Comparison of ENCODE assay signal across 8 cellular contexts in the genomic region with DNA sequence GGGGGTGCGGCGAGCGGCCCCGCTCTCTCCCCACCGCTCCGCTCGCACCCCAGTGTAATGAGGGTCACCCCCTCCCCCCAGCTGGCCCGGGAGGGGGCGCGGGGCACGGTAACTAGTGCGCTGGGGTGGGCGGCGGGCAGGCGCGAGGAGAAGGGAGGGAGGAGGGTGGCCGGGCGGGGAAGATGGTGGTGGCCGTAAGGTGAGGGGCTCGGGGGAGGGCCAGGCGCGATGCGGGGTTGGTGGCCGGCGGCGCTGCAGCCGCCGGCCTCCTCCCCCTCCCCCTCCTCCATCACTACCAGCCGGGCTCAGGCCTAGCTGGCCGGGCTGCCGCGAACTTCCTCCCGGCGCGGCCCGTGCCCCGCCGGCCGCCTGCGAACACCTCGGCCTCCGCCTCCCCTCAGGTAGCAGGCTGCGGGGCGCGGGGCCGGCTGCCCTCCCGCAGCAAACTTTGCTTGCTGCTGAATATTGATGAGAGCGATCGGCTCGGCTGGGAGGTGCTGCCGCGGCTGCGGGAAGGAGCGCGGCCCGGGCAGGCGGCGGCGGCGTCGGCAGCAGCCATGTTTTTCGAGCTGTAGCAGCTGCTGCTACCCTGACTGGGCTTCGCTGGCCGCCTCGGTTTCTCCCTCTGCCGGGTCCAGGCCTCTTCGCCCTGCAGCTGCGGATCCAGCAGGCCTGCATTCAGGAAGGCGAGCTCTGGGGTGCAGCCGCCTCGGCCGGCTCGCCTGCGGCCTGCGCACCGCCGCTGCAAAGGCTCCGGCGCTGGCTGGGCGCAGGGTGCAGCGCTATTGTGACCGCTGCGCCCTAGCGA. TPM values are rescaled to one million over a fixed set of nuclear protein-coding genes. Genes with fewer than 3 reads are reported as not detected.
DNase-seq lines count a peak whose midpoint lies in the region; ATAC-seq and TF ChIP-seq lines count a peak whose summit lies in the region.

No MANE protein-coding gene starts in this region.

- no TSS peak for BruUV-seq in PC-9 (replicated peaks; lab: Mats Ljungman, UMichigan)

- H3K4me3 Mint-ChIP-seq in glutamatergic neuron (ENCODE audit: unreplicated experiment): peak overlapping the region; percentile 92

- TF ChIP-seq CTCF in PC-9 (conservative IDR thresholded peaks at IDR 0.05) (no peak), glutamatergic neuron (IDR thresholded peaks at IDR 0.05; ENCODE audit: partially characterized antibody, unreplicated experiment) (no peak), osteoblast (IDR thresholded peaks at IDR 0.05; ENCODE audit: extremely low read depth, low read depth, low read length) (no peak)

- POLR2A ChIA-PET in PC-9 (lab: Charles Lee; ENCODE audit: unreplicated experiment): no interaction called here

- peaks cover 5% of the 10 kb centered on the region for H3K9me3 Mint-ChIP-seq in glutamatergic neuron (ENCODE audit: unreplicated experiment)

- H3K27ac ChIP-seq in PC-9 (no peak overlapping the region), osteoblast (ENCODE audit: low read depth, low read length) (peak overlapping the region; percentile 63)

- H3K4me1 Mint-ChIP-seq in glutamatergic neuron (ENCODE audit: low read depth, unreplicated experiment): peaks cover 20% of the 10 kb centered on the region

- H2AFZ ChIP-seq in PC-9 (peak overlapping the region; percentile 96), osteoblast (ENCODE audit: low read length) (peak overlapping the region; percentile 67)

- H3K4me3 ChIP-seq in PC-9 (peak overlapping the region; percentile 78), osteoblast (ENCODE audit: insufficient read depth, low read length) (peak overlapping the region; percentile 80)

- H3K9me2 ChIP-seq in PC-9 (ENCODE audit: insufficient read depth): no peaks in the 10 kb centered on the region

- H3K27me3 Mint-ChIP-seq in glutamatergic neuron (ENCODE audit: unreplicated experiment): peaks cover 11% of the 10 kb centered on the region

- CTCF ChIA-PET in PC-9 (lab: Charles Lee): no interaction called here

- peak overlapping the region; percentile 96 for H3K27ac Mint-ChIP-seq in glutamatergic neuron (ENCODE audit: unreplicated experiment)

- H3K4me2 ChIP-seq in PC-9 (peak overlapping the region; percentile 86), osteoblast (ENCODE audit: insufficient read depth, low read length) (peak overlapping the region; percentile 82)

- H3K4me1 ChIP-seq in PC-9 (replicated peaks; ENCODE audit: insufficient read depth): peaks cover 16% of the 10 kb centered on the region
- peaks cover 28% of the 10 kb centered on the region for H3K4me1 ChIP-seq in osteoblast (ENCODE audit: insufficient read depth, low read length)

- H3K27me3 ChIP-seq in PC-9 (ENCODE audit: insufficient read depth, low read depth) (no peaks in the 10 kb centered on the region), osteoblast (ENCODE audit: insufficient read depth, low read length) (no peaks in the 10 kb centered on the region)

- peak; percentile 81 for DNase-seq in Right ventricle myocardium inferior (ENCODE audit: missing footprints)
- no peak for DNase-seq in cardiac septum (ENCODE audit: low spot score)
- peak in 1 of 2 experiments; percentile 36 for DNase-seq in PC-9
- DNase-seq in activated naive CD4-positive, alpha-beta T cell treated with Interleukin-2 at 50 U/mL for 16 hours: peak; percentile 53
- peak; percentile 85 for DNase-seq in glutamatergic neuron
- peak; percentile 94 for DNase-seq in osteoblast (ENCODE audit: insufficient read length, low spot score, missing footprints)
- no peak for DNase-seq in dedifferentiated amniotic fluid mesenchymal stem cell (ENCODE audit: extremely low spot score)

- H3F3A ChIP-seq in PC-9 (ENCODE audit: insufficient read depth, low read depth): peaks cover 15% of the 10 kb centered on the region

- intact Hi-C loops in Right ventricle myocardium inferior (cut with DNase I) (no loop called here), cardiac septum (cut with DNase I) (loop anchor here (5.0 kb wide), 2 partner anchors 118 to 168 kb away; a partner anchor contains a TSS), PC-9 (cut with micrococcal nuclease; ENCODE audit: unreplicated experiment) (loop anchor here (5.0 kb wide), 1 partner anchor 363 kb away; a partner anchor contains a TSS)

- H3K9me3 ChIP-seq in PC-9 (ENCODE audit: insufficient read depth, low read depth): no peaks in the 10 kb centered on the region
- no peaks in the 10 kb centered on the region for H3K9me3 ChIP-seq in osteoblast (ENCODE audit: low read depth, low read length)

- peak; percentile 40 for ATAC-seq in Right ventricle myocardium inferior
- peak; percentile 18 for ATAC-seq in HG03025 (IDR thresholded peaks at IDR 0.05; ENCODE audit: low FRiP score, unreplicated experiment)

- no peaks in the 10 kb centered on the region for H3K36me3 Mint-ChIP-seq in glutamatergic neuron (ENCODE audit: unreplicated experiment)

- H3K36me3 ChIP-seq in PC-9 (ENCODE audit: low read depth): peaks cover 21% of the 10 kb centered on the region
- peaks cover 30% of the 10 kb centered on the region for H3K36me3 ChIP-seq in osteoblast (ENCODE audit: insufficient read depth, low read length)

- peaks cover 11% of the 10 kb centered on the region; the same call in 1 of the 2 replicates for H4K20me1 ChIP-seq in PC-9 (ENCODE audit: insufficient read depth)
- peaks cover 12% of the 10 kb centered on the region for H4K20me1 ChIP-seq in osteoblast (ENCODE audit: insufficient read depth, low read length)

- H3K79me2 ChIP-seq in PC-9 (ENCODE audit: low read depth) (peaks cover 45% of the 10 kb centered on the region), osteoblast (ENCODE audit: insufficient read depth, low read length) (peaks cover 44% of the 10 kb centered on the region)

RNA-seq across cellular contexts. Expression of a gene that starts 0.5 kb away (rescaled TPM):
- 36.1 TPM for total RNA-seq in Right ventricle myocardium inferior
- 53.9 TPM for total RNA-seq in cardiac septum
- total RNA-seq in PC-9 (2021): 60.9 and 62.2 TPM in 2 replicates
- total RNA-seq in glutamatergic neuron (ENCODE audit: unreplicated experiment): 151 TPM
- 48.6 and 53.2 TPM in 2 replicates for total RNA-seq in osteoblast

RNA-seq across cellular contexts. Expression of a gene that starts 47.3 kb away (rescaled TPM):
- 4.3 TPM for total RNA-seq in Right ventricle myocardium inferior
- total RNA-seq in cardiac septum: 0.40 TPM
- total RNA-seq in PC-9 (2021): 14.7 and 16.7 TPM in 2 replicates
- 5.2 TPM for total RNA-seq in glutamatergic neuron (ENCODE audit: unreplicated experiment)
- 0.29 and 1.1 TPM in 2 replicates for total RNA-seq in osteoblast

Comparison
In these comparisons a context has a peak if more than half of its experiments do, and no peak if none do; other contexts are left out.
1. DNase-seq: peak in Right ventricle myocardium inferior (single experiment), activated naive CD4-positive, alpha-beta T cell treated with Interleukin-2 at 50 U/mL for 16 hours (single experiment), glutamatergic neuron (single experiment) and osteoblast (single experiment); none in cardiac septum (single experiment) and dedifferentiated amniotic fluid mesenchymal stem cell (single experiment).